34 cellular contexts compared by ENCODE assay signal in genomic region chrX:84467898-84468297, GRCh38.
"Had no signal": no experiment of that assay in that cellular context is flagged by ENCODE, and none has a peak within 500 bp of the region (broad histone marks: within the 10 kb centered on the region; RNA-seq: fewer than 3 reads in every experiment).

No MANE protein-coding gene starts in this region.

- H3K9me3 ChIP-seq: adrenal gland, body of pancreas had no signal

- H3K36me3 Mint-ChIP-seq: activated CD4-positive, alpha-beta memory T cell treated with anti-CD3 and anti-CD28 coated beads for 36 hours; activated naive CD8-positive, alpha-beta T cell treated with anti-CD3 and anti-CD28 coated beads for 36 hours had no signal

- DNase-seq: activated B cell treated with CpG ODN at 0.5 μM for 24 hours; activated CD4-positive, alpha-beta memory T cell treated with anti-CD3 and anti-CD28 coated beads for 36 hours; activated CD4-positive, alpha-beta T cell treated with anti-CD3 and anti-CD28 coated beads for 4 hours; activated CD4-positive, alpha-beta T cell treated with anti-CD3 and anti-CD28 coated beads, Interleukin-2, amount 10 ng/mL, durations not matched to agents 24 days and 14 days; activated CD4-positive, alpha-beta T cell treated with anti-CD3 and anti-CD28 coated beads, Interleukin-2, amount 50 U/mL, for 1 hour; activated CD4-positive, alpha-beta T cell treated with anti-CD3 and anti-CD28 coated beads, Interleukin-2, amount 50 U/mL, for 4 hours; activated CD4-positive, CD25-positive, alpha-beta regulatory T cell treated with anti-CD3 and anti-CD28 coated beads, Interleukin-2, amount 50 U/mL, for 72 hours; activated CD8-positive, alpha-beta memory T cell treated with anti-CD3 and anti-CD28 coated beads, Interleukin-2, amount 50 U/mL, for 4 hours; activated CD8-positive, alpha-beta T cell treated with anti-CD3 and anti-CD28 coated beads for 36 hours; activated effector memory CD4-positive, alpha-beta T cell treated with anti-CD3 and anti-CD28 coated beads, Interleukin-2, amount 50 U/mL, for 16 hours; activated gamma-delta T cell treated with Interleukin-2 at 50 U/mL for 16 hours; activated naive CD4-positive, alpha-beta T cell; activated naive CD4-positive, alpha-beta T cell treated with anti-CD3 and anti-CD28 coated beads for 36 hours; activated naive CD4-positive, alpha-beta T cell treated with anti-CD3 and anti-CD28 coated beads, Interleukin-2, amount 50 U/mL, for 16 hours; activated naive CD8-positive, alpha-beta T cell treated with anti-CD3 and anti-CD28 coated beads for 36 hours; activated T-cell treated with anti-CD3 and anti-CD28 coated beads for 4 hours; activated T-cell treated with anti-CD3 and anti-CD28 coated beads, Interleukin-2, amount 50 U/mL, for 1 hour; activated T-cell treated with anti-CD3 and anti-CD28 coated beads, Interleukin-2, amount 50 U/mL, for 4 hours; activated T-cell treated with anti-CD3 and anti-CD28 coated beads, Interleukin-2, amount 50 U/mL, for 72 hours; adrenal gland; amniotic stem cell; aorta; body of pancreas; brain microvascular endothelial cell; central memory CD4-positive, alpha-beta T cell; T-helper 2 cell; T-helper 9 cell had no signal

- H3K4me3 Mint-ChIP-seq: activated B cell treated with CpG ODN at 0.5 μM for 24 hours; activated CD4-positive, alpha-beta memory T cell treated with anti-CD3 and anti-CD28 coated beads for 36 hours; activated CD4-positive, alpha-beta T cell treated with anti-CD3 and anti-CD28 coated beads, Interleukin-2, amount 10 ng/mL, durations not matched to agents 24 days and 14 days; activated CD8-positive, alpha-beta T cell treated with anti-CD3 and anti-CD28 coated beads for 36 hours; activated naive CD4-positive, alpha-beta T cell treated with anti-CD3 and anti-CD28 coated beads for 36 hours; activated naive CD8-positive, alpha-beta T cell treated with anti-CD3 and anti-CD28 coated beads for 36 hours; activated T-cell treated with anti-CD3 and anti-CD28 coated beads, Interleukin-2, amount 50 U/mL, for 4 hours; activated T-cell treated with anti-CD3 and anti-CD28 coated beads, Interleukin-2, amount 50 U/mL, for 72 hours; activated T-helper 1 cell treated with anti-CD3 and anti-CD28 coated beads, Interleukin-12 subunit alpha, Interleukin-12 subunit beta, Interleukin-2, Interleukin-4 antibody, amounts not matched to agents 30 ng/mL and 10 ng/mL and 1 ng/mL, durations not matched to agents 14 hours and 24 hours and 36 hours; activated T-helper 17 cell treated with anti-CD3 and anti-CD28 coated beads, Interleukin-2, amount 50 U/mL, for 72 hours; T-helper 1 cell treated with Interleukin-12 subunit alpha and Interleukin-12 subunit beta and Interleukin-4 antibody, amounts not matched to agents 30 μg/mL and 1 μg/mL, for 36 hours; T-helper 2 cell treated with Interferon-gamma antibody and Interleukin-4, amounts not matched to agents 5 μg/mL and 100 μg/mL, for 36 hours had no signal

- H3K27ac Mint-ChIP-seq: activated B cell treated with CpG ODN at 0.5 μM for 24 hours; activated CD4-positive, alpha-beta memory T cell treated with anti-CD3 and anti-CD28 coated beads for 36 hours; activated CD4-positive, alpha-beta T cell treated with anti-CD3 and anti-CD28 coated beads, Interleukin-2, amount 10 ng/mL, durations not matched to agents 24 days and 14 days; activated CD8-positive, alpha-beta T cell treated with anti-CD3 and anti-CD28 coated beads for 36 hours; activated naive CD4-positive, alpha-beta T cell treated with anti-CD3 and anti-CD28 coated beads for 36 hours; activated naive CD4-positive, alpha-beta T cell treated with anti-CD3 and anti-CD28 coated beads, Interleukin-2, amount 50 U/mL, for 72 hours; activated naive CD8-positive, alpha-beta T cell treated with anti-CD3 and anti-CD28 coated beads for 36 hours; activated T-cell treated with anti-CD3 and anti-CD28 coated beads, Interleukin-2, amount 50 U/mL, for 72 hours; activated T-helper 1 cell treated with anti-CD3 and anti-CD28 coated beads, Interleukin-12 subunit alpha, Interleukin-12 subunit beta, Interleukin-2, Interleukin-4 antibody, amounts not matched to agents 30 ng/mL and 10 ng/mL and 1 ng/mL, durations not matched to agents 14 hours and 24 hours and 36 hours; activated T-helper 17 cell treated with anti-CD3 and anti-CD28 coated beads, Interleukin-2, amount 50 U/mL, for 72 hours; T-helper 1 cell treated with Interleukin-12 subunit alpha and Interleukin-12 subunit beta and Interleukin-4 antibody, amounts not matched to agents 30 μg/mL and 1 μg/mL, for 36 hours; T-helper 2 cell treated with Interferon-gamma antibody and Interleukin-4, amounts not matched to agents 5 μg/mL and 100 μg/mL, for 36 hours had no signal

- H3K4me3 ChIP-seq: adrenal gland, body of pancreas, breast epithelium had no signal

- H3K27me3 Mint-ChIP-seq: activated B cell treated with CpG ODN at 0.5 μM for 24 hours; activated CD4-positive, alpha-beta memory T cell treated with anti-CD3 and anti-CD28 coated beads for 36 hours; activated CD4-positive, alpha-beta T cell treated with anti-CD3 and anti-CD28 coated beads, Interleukin-2, amount 10 ng/mL, durations not matched to agents 24 days and 14 days; activated CD8-positive, alpha-beta T cell treated with anti-CD3 and anti-CD28 coated beads for 36 hours; activated naive CD8-positive, alpha-beta T cell treated with anti-CD3 and anti-CD28 coated beads for 36 hours; activated T-helper 17 cell treated with anti-CD3 and anti-CD28 coated beads, Interleukin-2, amount 50 U/mL, for 72 hours had no signal

- H3K9me3 Mint-ChIP-seq: activated B cell treated with CpG ODN at 0.5 μM for 24 hours; activated CD8-positive, alpha-beta T cell treated with anti-CD3 and anti-CD28 coated beads for 36 hours; activated T-cell treated with anti-CD3 and anti-CD28 coated beads, Interleukin-2, amount 50 U/mL, for 4 hours; activated T-helper 1 cell treated with anti-CD3 and anti-CD28 coated beads, Interleukin-12 subunit alpha, Interleukin-12 subunit beta, Interleukin-2, Interleukin-4 antibody, amounts not matched to agents 30 ng/mL and 10 ng/mL and 1 ng/mL, durations not matched to agents 14 hours and 24 hours and 36 hours; activated T-helper 17 cell treated with anti-CD3 and anti-CD28 coated beads, Interleukin-2, amount 50 U/mL, for 72 hours; T-helper 1 cell treated with Interleukin-12 subunit alpha and Interleukin-12 subunit beta and Interleukin-4 antibody, amounts not matched to agents 30 μg/mL and 1 μg/mL, for 36 hours; T-helper 2 cell treated with Interferon-gamma antibody and Interleukin-4, amounts not matched to agents 5 μg/mL and 100 μg/mL, for 36 hours had no signal

- H3K4me1 Mint-ChIP-seq: activated B cell treated with CpG ODN at 0.5 μM for 24 hours; activated CD4-positive, alpha-beta T cell treated with anti-CD3 and anti-CD28 coated beads, Interleukin-2, amount 10 ng/mL, durations not matched to agents 24 days and 14 days; activated naive CD8-positive, alpha-beta T cell treated with anti-CD3 and anti-CD28 coated beads for 36 hours; activated T-helper 17 cell treated with anti-CD3 and anti-CD28 coated beads, Interleukin-2, amount 50 U/mL, for 72 hours had no signal

- H3K36me3 ChIP-seq: adrenal gland, brain microvascular endothelial cell, breast epithelium had no signal

- H3K4me1 ChIP-seq: adrenal gland, body of pancreas, breast epithelium had no signal

- H3K27ac ChIP-seq: adrenal gland, body of pancreas, brain microvascular endothelial cell, breast epithelium, VCaP had no signal

- H3K27me3 ChIP-seq: adrenal gland, body of pancreas, brain microvascular endothelial cell had no signal
